8 cellular contexts compared by ENCODE assay signal in genomic region chr13:113489549-113490495, GRCh38. TPM values are rescaled to one million over a fixed set of nuclear protein-coding genes. Genes with fewer than 3 reads are reported as not detected.
DNase-seq lines count a peak whose midpoint lies in the region; ATAC-seq and TF ChIP-seq lines count a peak whose summit lies in the region.

No MANE protein-coding gene starts in this region.

- H3K27ac Mint-ChIP-seq in T-cell = peak overlapping the region; percentile 67 to 85

- H3K27me3 ChIP-seq in HUES64 (ENCODE audit: insufficient read depth, low read length) (no peaks in the 10 kb centered on the region), breast epithelium (no peaks in the 10 kb centered on the region)

- H3K27me3 Mint-ChIP-seq in T-cell = no peaks in the 10 kb centered on the region

- no peaks in the 10 kb centered on the region for H3K9me3 ChIP-seq in HUES64 (ENCODE audit: insufficient read depth, low read depth, low read length)
- H3K9me3 ChIP-seq in breast epithelium = no peaks in the 10 kb centered on the region

- H3K9ac ChIP-seq in HUES64 (ENCODE audit: low read depth, low read length) = peak overlapping the region; percentile 79

- intact Hi-C loops in breast epithelium (cut with DNase I; ENCODE audit: low total_unique reads) = no loop called here

- H3K4me1 ChIP-seq in HUES64 (ENCODE audit: insufficient read depth, low read length) (peaks cover 41% of the 10 kb centered on the region), breast epithelium (peaks cover 7 to 12% of the 10 kb centered on the region in 2 donors)

- no peak for TF ChIP-seq POLR2A in breast epithelium (IDR thresholded peaks at IDR 0.05)

- DNase-seq in DMS79 (lab: John Stamatoyannopoulos, UW) (peak; percentile 57), T-cell (peak in 26 of 34 experiments; percentile 5 to 42 (median 20)), breast epithelium (ENCODE audit: low spot score in 2 of 2) (no peak), kidney tubule cell (ENCODE audit: low spot score) (peak; percentile 77), H4 (ENCODE audit: low spot score) (no peak)
- DNase-seq in stimulated activated CD4-positive, alpha-beta T cell treated with anti-CD3 and anti-CD28 coated beads, Interleukin-1b, Interleukin-23, amount 100 ng/mL, for 4 hours (ENCODE audit: low read depth in 2 of 2) = peak; percentile 8 to 34

- H3K4me3 ChIP-seq in HUES64 (ENCODE audit: low read length) (peak overlapping the region; percentile 71), breast epithelium (peak overlapping the region; percentile 74 to 93 (median 91))

- H3K9me3 Mint-ChIP-seq in T-cell = no peaks in the 10 kb centered on the region

- H3K27ac ChIP-seq in HUES64 (ENCODE audit: low read depth, low read length) (peak overlapping the region; percentile 46; the same call in 1 of the 2 replicates), breast epithelium (peak overlapping the region; percentile 85 to 87)

- POLR2A ChIA-PET in T-cell (lab: Charles Lee) = no interaction called here

- ATAC-seq in GM21526 (IDR thresholded peaks at IDR 0.05; ENCODE audit: low FRiP score, unreplicated experiment) (peak; percentile 11), T-cell (replicated peaks in 1 of 4) (peak; percentile 41 to 48 (median 46))

- H3K4me3 Mint-ChIP-seq in T-cell = peak overlapping the region; percentile 86 to 89 (median 87)

- H3K36me3 Mint-ChIP-seq in T-cell = peaks cover 10% of the 10 kb centered on the region

- CTCF ChIA-PET in T-cell (lab: Charles Lee) = no interaction called here

- H3K36me3 ChIP-seq in HUES64 (ENCODE audit: insufficient read depth, low read length) (0 out of 2 replicates have a peak, but pooled peaks cover 6% of the 10 kb centered on the region), breast epithelium (no peaks in the 10 kb centered on the region)

- TF ChIP-seq CTCF in breast epithelium (IDR thresholded peaks at IDR 0.05) = no peak

- WGBS in HUES64 = under 1% methylated on average over 54 of the region's 54 CpGs

- H3K4me1 Mint-ChIP-seq in T-cell = peaks cover 49 to 66% (median 65%) of the 10 kb centered on the region in 3 donors

RNA-seq across cellular contexts. Expression of gene DCUN1D2, which starts 0.7 kb away (rescaled TPM):
- polyA plus RNA-seq in HUES64 (2013, experiment 1 of 2) = 13.8 TPM
- 15.3 TPM for polyA plus RNA-seq in HUES64 (2013, experiment 2 of 2)
- total RNA-seq in T-cell (10 to 100 TPM; 18.7 to 27.7 (median 25.3) TPM), breast epithelium (10 to 100 TPM; 15.8 to 22.4 (median 16.4) TPM)
- total RNA-seq in H4 (2014; rRNA removed; shearing (Covaris generic)) = 4.5 and 19.6 TPM in 2 replicates

RNA-seq across cellular contexts. Expression of gene ADPRHL1, which starts 36.5 kb away (rescaled TPM):
- polyA plus RNA-seq in HUES64 (2013, experiment 1 of 2) = 0.85 TPM
- 0.82 TPM for polyA plus RNA-seq in HUES64 (2013, experiment 2 of 2)
- total RNA-seq in T-cell = 1 to 10 TPM in 2 of 5 donors, under 1 TPM in 3; 0.37 to 1.7 (median 0.92) TPM
- 1 to 10 TPM; 1.8 to 2.7 (median 2.0) TPM for total RNA-seq in breast epithelium
- total RNA-seq in H4 (2014; rRNA removed; shearing (Covaris generic)) = 0.23 and 1.3 TPM in 2 replicates

Comparison
In these comparisons a context has a peak if more than half of its experiments do, and no peak if none do; other contexts are left out.
1. DNase-seq: peak in DMS79 (single experiment), T-cell (26 of 34), kidney tubule cell (single experiment) and stimulated activated CD4-positive, alpha-beta T cell treated with anti-CD3 and anti-CD28 coated beads, Interleukin-1b, Interleukin-23, amount 100 ng/mL, for 4 hours (2 of 2); none in breast epithelium (0 of 2) and H4 (single experiment).